14 cellular contexts compared by ENCODE assay signal in the genomic region with DNA sequence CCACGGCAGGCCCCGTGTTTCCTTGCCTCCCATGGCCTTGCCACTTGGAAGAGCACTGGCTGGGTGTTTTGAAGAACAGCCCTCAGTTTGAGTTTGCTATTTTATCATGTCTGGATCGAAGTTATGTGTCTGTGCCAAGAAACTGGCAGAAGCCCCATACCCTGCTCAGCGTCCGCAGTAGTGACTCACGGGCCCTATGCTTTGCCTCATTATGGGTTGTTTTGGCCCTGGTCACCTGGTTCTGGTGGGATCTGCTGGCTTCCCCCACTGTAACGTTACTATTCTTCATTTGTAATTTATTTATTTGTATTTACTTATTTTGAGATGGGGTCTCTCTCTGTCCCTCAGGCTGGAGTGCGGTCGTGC. TPM values are rescaled to one million over a fixed set of nuclear protein-coding genes. Genes with fewer than 3 reads are reported as not detected.
"Had no signal": no experiment of that assay in that cellular context is flagged by ENCODE, and none has a peak within 500 bp of the region (broad histone marks: within the 10 kb centered on the region; RNA-seq: fewer than 3 reads in every experiment).

No MANE protein-coding gene starts in this region.

- DNase-seq: cortex of kidney; effector CD8-positive, alpha-beta T cell; foreskin melanocyte; hippocampal formation; left colon; naive thymus-derived CD4-positive, alpha-beta T cell; nephron progenitor cell; stimulated activated CD4-positive, alpha-beta T cell treated with anti-CD3 and anti-CD28 coated beads, Interleukin-2, amount 100 ng/mL, for 24 hours; stimulated activated CD4-positive, alpha-beta T cell treated with anti-CD3 and anti-CD28 coated beads, Interleukin-4, amount 100 ng/mL, for 4 hours; stimulated activated naive CD4-positive, alpha-beta T cell; trophoblast cell had no signal

- H3K27ac Mint-ChIP-seq: naive thymus-derived CD4-positive, alpha-beta T cell; nephron progenitor cell had no signal

- H3K4me3 Mint-ChIP-seq: nephron progenitor cell had no signal

- ATAC-seq: left colon; naive thymus-derived CD4-positive, alpha-beta T cell; sciatic nerve had no signal

- H3K27ac ChIP-seq: dorsolateral prefrontal cortex had no signal

- H3K4me3 ChIP-seq: dorsolateral prefrontal cortex had no signal

RNA-seq across cellular contexts. Expression of gene NKD2, which starts 42.3 kb away (rescaled TPM):
- total RNA-seq: mononuclear cell had no signal
- polyA plus RNA-seq: naive thymus-derived CD4-positive, alpha-beta T cell had no signal
